9 cellular contexts compared by ENCODE assay signal in genomic region chr14:49971156-49972141, GRCh38.
DNase-seq lines count a peak whose midpoint lies in the region; ATAC-seq and TF ChIP-seq lines count a peak whose summit lies in the region.
"Had no signal": no experiment of that assay in that cellular context is flagged by ENCODE, and none has a peak within 500 bp of the region (broad histone marks: within the 10 kb centered on the region; RNA-seq: fewer than 3 reads in every experiment).

No MANE protein-coding gene starts in this region.

- POLR2A ChIA-PET in CD8-positive, alpha-beta memory T cell (lab: Charles Lee), result interaction anchor here (0.5 to 4.2 kb wide), 21 partner anchors 10 to 363 kb away, joined by 3 to 50 read pairs (median 4); partner anchors contain the start of genes ARF6, NEMF, RPL36AL and VCPKMT

- H3K36me3 ChIP-seq in CD8-positive, alpha-beta memory T cell (ENCODE audit: insufficient read depth, low read length), result no peaks in the 10 kb centered on the region

- no peaks in the 10 kb centered on the region for H3K27me3 ChIP-seq in CD8-positive, alpha-beta memory T cell (ENCODE audit: insufficient read depth, low read length, poor library complexity, severe bottlenecking)

- peak in 3 of 5 donors; percentile 61 to 84 (median 66) for DNase-seq in CD8-positive, alpha-beta memory T cell
- DNase-seq in SKM-1 treated with dmso at 0.1 percent for 144 hours (lab: John Stamatoyannopoulos, UW; ENCODE audit: unreplicated experiment), result peak; percentile 27
- peak; percentile 81 for DNase-seq in central memory CD4-positive, alpha-beta T cell
- DNase-seq in natural killer cell treated with Interleukin-12 subunit alpha and Interleukin-12 subunit beta and Interleukin-15 and Interleukin-18, amount 100 ng/mL, for 72 hours (ENCODE audit: low spot score), result no peak
- no peak for DNase-seq in NCI-H1436 treated with DMSO at 0.1 percent for 48 hours (lab: John Stamatoyannopoulos, UW)
- no peak for DNase-seq in erythroblast (lab: John Stamatoyannopoulos, UW)

- peaks cover 0 to 2% of the 10 kb centered on the region in 2 donors for H3K27me3 Mint-ChIP-seq in CD8-positive, alpha-beta memory T cell
- no peaks in the 10 kb centered on the region for H3K27me3 Mint-ChIP-seq in natural killer cell treated with Interleukin-12 subunit alpha and Interleukin-12 subunit beta and Interleukin-15 and Interleukin-18, amount 100 ng/mL, for 72 hours

- peak overlapping the region; percentile 60 to 85 (median 79) for H3K4me3 Mint-ChIP-seq in CD8-positive, alpha-beta memory T cell
- H3K4me3 Mint-ChIP-seq in natural killer cell treated with Interleukin-12 subunit alpha and Interleukin-12 subunit beta and Interleukin-15 and Interleukin-18, amount 100 ng/mL, for 72 hours, result peak overlapping the region; percentile 96

- H3K27ac Mint-ChIP-seq in CD8-positive, alpha-beta memory T cell, result peak overlapping the region; percentile 91 to 100 (median 94)
- peak overlapping the region; percentile 98 to 99 for H3K27ac Mint-ChIP-seq in natural killer cell treated with Interleukin-12 subunit alpha and Interleukin-12 subunit beta and Interleukin-15 and Interleukin-18, amount 100 ng/mL, for 72 hours

- H3K9me3 ChIP-seq in CD8-positive, alpha-beta memory T cell (ENCODE audit: low read length), result no peaks in the 10 kb centered on the region

- peak overlapping the region; percentile 54 for H3K27ac ChIP-seq in CD8-positive, alpha-beta memory T cell (ENCODE audit: low read depth, low read length)
- H3K27ac ChIP-seq: KMS-11 had no signal

- peak overlapping the region; percentile 41 for H3K4me3 ChIP-seq in CD8-positive, alpha-beta memory T cell (ENCODE audit: low read length)

- peaks cover 0 to 5% (median 0%) of the 10 kb centered on the region in 3 donors for H3K36me3 Mint-ChIP-seq in CD8-positive, alpha-beta memory T cell
- no peaks in the 10 kb centered on the region for H3K36me3 Mint-ChIP-seq in natural killer cell treated with Interleukin-12 subunit alpha and Interleukin-12 subunit beta and Interleukin-15 and Interleukin-18, amount 100 ng/mL, for 72 hours

- ATAC-seq in GM19395 (IDR thresholded peaks at IDR 0.05; ENCODE audit: unreplicated experiment) (peak; percentile 88), HG03354 (IDR thresholded peaks at IDR 0.05; ENCODE audit: poor library complexity, severe bottlenecking, unreplicated experiment) (peak; percentile 91)
- ATAC-seq in natural killer cell treated with Interleukin-12 subunit alpha and Interleukin-12 subunit beta and Interleukin-15 and Interleukin-18, amount 100 ng/mL, for 72 hours, result peak; percentile 59 to 60

- H3K4me1 ChIP-seq in CD8-positive, alpha-beta memory T cell (ENCODE audit: insufficient read depth, low read length), result peaks cover 56% of the 10 kb centered on the region

- no peaks in the 10 kb centered on the region for H3K9me3 Mint-ChIP-seq in CD8-positive, alpha-beta memory T cell
- H3K9me3 Mint-ChIP-seq in natural killer cell treated with Interleukin-12 subunit alpha and Interleukin-12 subunit beta and Interleukin-15 and Interleukin-18, amount 100 ng/mL, for 72 hours, result no peaks in the 10 kb centered on the region

- no peak for TF ChIP-seq POLR2A in erythroblast (IDR thresholded peaks at IDR 0.05; ENCODE audit: low read length)

- peaks cover 41 to 68% (median 62%) of the 10 kb centered on the region in 3 donors for H3K4me1 Mint-ChIP-seq in CD8-positive, alpha-beta memory T cell
- peaks cover 32% of the 10 kb centered on the region in 2 donors for H3K4me1 Mint-ChIP-seq in natural killer cell treated with Interleukin-12 subunit alpha and Interleukin-12 subunit beta and Interleukin-15 and Interleukin-18, amount 100 ng/mL, for 72 hours (ENCODE audit: low read depth in 2 of 2)

- CTCF ChIA-PET in CD8-positive, alpha-beta memory T cell (lab: Charles Lee), result interaction anchor here (0.7 to 4.8 kb wide), 17 partner anchors 9 to 134 kb away, joined by 3 to 40 read pairs (median 4); partner anchors contain the start of genes ARF6 and NEMF

Comparison
In these comparisons a context has a peak if more than half of its experiments do, and no peak if none do; other contexts are left out.
1. DNase-seq: peak in CD8-positive, alpha-beta memory T cell (3 of 5), SKM-1 treated with dmso at 0.1 percent for 144 hours (single experiment) and central memory CD4-positive, alpha-beta T cell (single experiment); none in natural killer cell treated with Interleukin-12 subunit alpha and Interleukin-12 subunit beta and Interleukin-15 and Interleukin-18, amount 100 ng/mL, for 72 hours (single experiment), NCI-H1436 treated with DMSO at 0.1 percent for 48 hours (single experiment) and erythroblast (0 of 2).
2. Peak in every context shown above with its lines, with median percentiles within 50 percentile points of each other: ATAC-seq.